In genomic region chr3:192914873-192915272, GRCh38 we compare ENCODE assay signal across 1 cellular context.
TF ChIP-seq lines count a peak whose summit lies in the region.

No MANE protein-coding gene starts in this region.

TF ChIP-seq in GM12878, 131 proteins besides CTCF, POLR2A, EP300 and RAD21:
- TF ChIP-seq BCL3 (IDR thresholded peaks at IDR 0.05; ENCODE audit: borderline replicate concordance, insufficient read depth, low read depth, low read length, poor library complexity, severe bottlenecking) (no peak), BHLHE40 (IDR thresholded peaks at IDR 0.05; ENCODE audit: borderline replicate concordance in 1 of 2, low read depth in 2 of 2, low read length in 1 of 2) (no peak), ZNF687 (IDR thresholded peaks at IDR 0.05) (no peak), EGR1 (IDR thresholded peaks at IDR 0.05; ENCODE audit: borderline replicate concordance in 1 of 2, low read depth in 2 of 2, low read length in 2 of 2) (no peak), JUND (IDR thresholded peaks at IDR 0.05; ENCODE audit: low read depth, low read length) (no peak), MEF2A (IDR thresholded peaks at IDR 0.05; ENCODE audit: insufficient read depth, low read depth, low read length) (no peak), REST (IDR thresholded peaks at IDR 0.05; ENCODE audit: low read depth, low read length) (no peak), LARP7 (IDR thresholded peaks at IDR 0.05) (no peak), NKRF (conservative IDR thresholded peaks at IDR 0.05) (no peak), YBX1 (IDR thresholded peaks at IDR 0.05) (no peak), ZSCAN29 (IDR thresholded peaks at IDR 0.05) (no peak), ZBTB40 (IDR thresholded peaks at IDR 0.05; ENCODE audit: borderline replicate concordance) (no peak), BACH1 (IDR thresholded peaks at IDR 0.05; ENCODE audit: borderline replicate concordance) (no peak), ZBED1 (IDR thresholded peaks at IDR 0.05; ENCODE audit: borderline replicate concordance) (no peak), ATF2 (IDR thresholded peaks at IDR 0.05; ENCODE audit: low read length) (no peak), MXI1 (IDR thresholded peaks at IDR 0.05; ENCODE audit: low read depth, low read length) (no peak), GABPA (IDR thresholded peaks at IDR 0.05; ENCODE audit: low read depth) (no peak), MAX (IDR thresholded peaks at IDR 0.05; ENCODE audit: low read depth, low read length) (no peak), IKZF2 (IDR thresholded peaks at IDR 0.05) (no peak), SMC3 (IDR thresholded peaks at IDR 0.05; ENCODE audit: borderline replicate concordance, low read length) (no peak)
